13 cellular contexts compared by ENCODE assay signal in genomic region chr17:79011451-79012147, GRCh38. TPM values are rescaled to one million over a fixed set of nuclear protein-coding genes. Genes with fewer than 3 reads are reported as not detected.
DNase-seq lines count a peak whose midpoint lies in the region; ATAC-seq, FAIRE-seq and TF ChIP-seq lines count a peak whose summit lies in the region.
"Had no signal": no experiment of that assay in that cellular context is flagged by ENCODE, and none has a peak within 500 bp of the region (broad histone marks: within the 10 kb centered on the region; RNA-seq: fewer than 3 reads in every experiment).

No MANE protein-coding gene starts in this region.

- 60 to 76% methylated on average over 1 to 5 of the region's 5 CpGs for WGBS in endodermal cell (ENCODE audit: insufficient coverage in 1 of 2, insufficient read length in 1 of 2), 2 experiments
- WGBS in small intestine, 3 donors: 63 to 67% (median 66%) methylated on average over 5 of the region's 5 CpGs

- H3K27me3 ChIP-seq in endodermal cell (ENCODE audit: control insufficient read depth, insufficient read depth, low read length, poor library complexity, severe bottlenecking) (no peaks in the 10 kb centered on the region), small intestine (ENCODE audit: control insufficient read depth in 2 of 2, insufficient read depth in 2 of 2, low read length in 2 of 2) (no peaks in the 10 kb centered on the region)

- H3K36me3 Mint-ChIP-seq in endodermal cell (ENCODE audit: low read depth) (peaks cover 8% of the 10 kb centered on the region), mesothelial cell of epicardium (peaks cover 3% of the 10 kb centered on the region)

- H3K27ac Mint-ChIP-seq in endodermal cell (no peak overlapping the region), mesothelial cell of epicardium (no peak overlapping the region)

- no peak for FAIRE-seq in small intestine (lab: Jason Lieb, UNC)

- no peak overlapping the region for H3K27ac ChIP-seq in endodermal cell (ENCODE audit: low read depth, low read length)
- H3K27ac ChIP-seq in small intestine (ENCODE audit: low read depth in 1 of 2, low read length in 1 of 2): no peak overlapping the region

- H3K4me3 ChIP-seq in endodermal cell (ENCODE audit: low read length) (no peak overlapping the region), small intestine (ENCODE audit: low read depth in 1 of 2, low read length in 2 of 2) (no peak overlapping the region)
- H3K4me3 ChIP-seq: HAP-1 had no signal

- peaks cover 3% of the 10 kb centered on the region for H3K4me1 ChIP-seq in endodermal cell (ENCODE audit: control insufficient read depth, insufficient read depth, low read length)
- peaks cover 9 to 12% of the 10 kb centered on the region in 2 donors for H3K4me1 ChIP-seq in small intestine (ENCODE audit: control insufficient read depth in 2 of 2, insufficient read depth in 1 of 2, low read depth in 1 of 2, low read length in 1 of 2)

- no peak overlapping the region for H3K4me3 Mint-ChIP-seq in endodermal cell
- H3K4me3 Mint-ChIP-seq in mesothelial cell of epicardium: peak overlapping the region; percentile 81

- H3K9ac ChIP-seq in endodermal cell (ENCODE audit: extremely low read depth, low read length, poor library complexity, severe bottlenecking): no peak overlapping the region

- H3K4me1 Mint-ChIP-seq in endodermal cell (peaks cover 13% of the 10 kb centered on the region), mesothelial cell of epicardium (peaks cover 34% of the 10 kb centered on the region)

- H3K27me3 Mint-ChIP-seq in endodermal cell (ENCODE audit: insufficient read depth) (peaks cover 35% of the 10 kb centered on the region), mesothelial cell of epicardium (ENCODE audit: low read depth) (no peaks in the 10 kb centered on the region)

- no peak for ATAC-seq in GM21528 (IDR thresholded peaks at IDR 0.05; ENCODE audit: low FRiP score, unreplicated experiment)

- peak; percentile 45 for DNase-seq in CD1c-positive myeloid dendritic cell (ENCODE audit: extremely low spot score)
- DNase-seq in M059J (ENCODE audit: low read depth): peak; percentile 74
- DNase-seq in endodermal cell: peak; percentile 38
- DNase-seq in mesothelial cell of epicardium (ENCODE audit: low spot score in 2 of 2, unreplicated experiment in 2 of 2): no peak
- no peak for DNase-seq in iPS-NIHi11 (ENCODE audit: low spot score)
- no peak for DNase-seq in NCI-H1694 (lab: John Stamatoyannopoulos, UW)
- no peak for DNase-seq in small intestine
- DNase-seq: activated CD8-positive, alpha-beta memory T cell treated with anti-CD3 and anti-CD28 coated beads for 24 hours; C1 segment of cervical spinal cord; effector CD4-positive, alpha-beta T cell had no signal

- TF ChIP-seq CTCF in endodermal cell (conservative IDR thresholded peaks at IDR 0.05): no peak
- no peak for TF ChIP-seq CTCF in mesothelial cell of epicardium (IDR thresholded peaks at IDR 0.05; ENCODE audit: unreplicated experiment)

- H3K9me3 ChIP-seq in endodermal cell (ENCODE audit: control insufficient read depth, low read length) (peaks cover 45% of the 10 kb centered on the region), small intestine (ENCODE audit: control insufficient read depth, low read depth) (no peaks in the 10 kb centered on the region)

- H3K9me3 Mint-ChIP-seq in endodermal cell (peaks cover 54% of the 10 kb centered on the region), mesothelial cell of epicardium (peaks cover 14% of the 10 kb centered on the region)

- H3K36me3 ChIP-seq in endodermal cell (ENCODE audit: control insufficient read depth, insufficient read depth, low read length): peaks cover 10% of the 10 kb centered on the region
- H3K36me3 ChIP-seq in small intestine (ENCODE audit: control insufficient read depth in 2 of 2, insufficient read depth in 2 of 2, low read length in 2 of 2): no peaks in the 10 kb centered on the region
- H3K36me3 ChIP-seq: HAP-1 had no signal

RNA-seq across cellular contexts. Expression of gene CANT1, which starts 2.0 kb away (rescaled TPM):
- 70.5 and 85.3 TPM in 2 replicates for total RNA-seq in M059J (2014; rRNA removed; shearing (Covaris generic))
- 10 to 100 TPM; 57.5 to 61.8 TPM for total RNA-seq in endodermal cell
- polyA plus RNA-seq in endodermal cell (2013, experiment 1 of 2): 50.7 TPM
- 48.7 TPM for polyA plus RNA-seq in endodermal cell (2013, experiment 2 of 2)
- 64.2 to 79.3 TPM (median 68.2 TPM) in 3 replicates for total RNA-seq in mesothelial cell of epicardium
- 10 to 100 TPM; 16.8 to 90.5 (median 20.3) TPM for polyA plus RNA-seq in small intestine

RNA-seq across cellular contexts. Expression of gene C1QTNF1, which starts 12.4 kb away (rescaled TPM):
- total RNA-seq in M059J (2014; rRNA removed; shearing (Covaris generic)): 4.5 and 7.0 TPM in 2 replicates
- 10 to 100 TPM; 16.0 to 16.5 TPM for total RNA-seq in endodermal cell
- polyA plus RNA-seq in endodermal cell (2013, experiment 1 of 2): 1.5 TPM
- polyA plus RNA-seq in endodermal cell (2013, experiment 2 of 2): 1.7 TPM
- total RNA-seq in mesothelial cell of epicardium: 21.9 to 22.1 TPM (median 22.1 TPM) in 3 replicates
- polyA plus RNA-seq in small intestine: 10 to 100 TPM in 1 of 3 donors, 1 to 10 TPM in 1, under 1 TPM in 1; 0.67 to 57.4 (median 2.4) TPM
- total RNA-seq: T-helper 2 cell treated with Interferon-gamma antibody and Interleukin-4, amounts not matched to agents 100 ng/mL and 5 ng/mL, for 36 hours had no signal

RNA-seq across cellular contexts. Expression of gene LGALS3BP, which starts 31.9 kb away (rescaled TPM):
- total RNA-seq in M059J (2014; rRNA removed; shearing (Covaris generic)): 787 and 1,162 TPM in 2 replicates
- total RNA-seq in endodermal cell (10 to 100 TPM; 23.3 to 71.4 TPM), mesothelial cell of epicardium (373 to 393 TPM (median 375 TPM) in 3 replicates)
- polyA plus RNA-seq in endodermal cell (2013, experiment 1 of 2): 51.4 TPM
- polyA plus RNA-seq in endodermal cell (2013, experiment 2 of 2): 47.9 TPM
- 100 to 1,000 TPM; 181 to 326 (median 255) TPM for polyA plus RNA-seq in small intestine

Comparison
In these comparisons a context has a peak if more than half of its experiments do, and no peak if none do; other contexts are left out.
1. DNase-seq: peak in CD1c-positive myeloid dendritic cell (single experiment), M059J (single experiment) and endodermal cell (single experiment); none in mesothelial cell of epicardium (0 of 2), iPS-NIHi11 (single experiment), NCI-H1694 (single experiment) and small intestine (single experiment).